Comparison of ENCODE assay signal across 13 cellular contexts in genomic region chr1:21341022-21341421, GRCh38. TPM values are rescaled to one million over a fixed set of nuclear protein-coding genes. Genes with fewer than 3 reads are reported as not detected.
A peak's percentile ranks its signal among the peaks of the same experiment; 100 is the strongest.
DNase-seq lines count a peak whose midpoint lies in the region; ATAC-seq and TF ChIP-seq lines count a peak whose summit lies in the region.
"Had no signal": no experiment of that assay in that cellular context is flagged by ENCODE, and none has a peak within 500 bp of the region (broad histone marks: within the 10 kb centered on the region; RNA-seq: fewer than 3 reads in every experiment).

No MANE protein-coding gene starts in this region.

- H3K4me1 Mint-ChIP-seq in CD4-positive, CD25-positive, alpha-beta regulatory T cell: peaks cover 0 to 79% (median 47%) of the 10 kb centered on the region in 4 donors

- H3K4me2 ChIP-seq in neural cell (ENCODE audit: low read length): peak overlapping the region; percentile 48

- H3K9me3 ChIP-seq in CD4-positive, CD25-positive, alpha-beta regulatory T cell (ENCODE audit: control insufficient read depth in 2 of 2, low read length in 2 of 2): no peaks in the 10 kb centered on the region
- H3K9me3 ChIP-seq in HEK293 (ENCODE audit: control insufficient read depth, insufficient read depth, low read depth, low read length) (no peaks in the 10 kb centered on the region), ascending aorta (no peaks in the 10 kb centered on the region), neural cell (ENCODE audit: low read length) (no peaks in the 10 kb centered on the region)

- peak overlapping the region; percentile 82 to 89 (median 83) for H3K27ac Mint-ChIP-seq in CD4-positive, CD25-positive, alpha-beta regulatory T cell

- H3K36me3 Mint-ChIP-seq in CD4-positive, CD25-positive, alpha-beta regulatory T cell: peaks cover 4% of the 10 kb centered on the region
- H3K36me3 Mint-ChIP-seq: naive B cell had no signal

- CTCF ChIA-PET in HEK293 (lab: Yijun Ruan, JAX): interaction anchor here (7.8 kb wide), 1 partner anchor 18 kb away, joined by 79 read pairs; no protein-coding TSS in a partner anchor

- no peaks in the 10 kb centered on the region for H3K9me2 ChIP-seq in neural cell (ENCODE audit: insufficient read depth, low read length)

- H4K20me1 ChIP-seq in neural cell (ENCODE audit: insufficient read depth): no peaks in the 10 kb centered on the region

- H3F3A ChIP-seq in neural cell (ENCODE audit: insufficient read depth, low read length, poor library complexity, severe bottlenecking): no peaks in the 10 kb centered on the region

- no peak overlapping the region for H2AFZ ChIP-seq in neural cell (ENCODE audit: low read depth, low read length)

- H3K27ac ChIP-seq in CD4-positive, CD25-positive, alpha-beta regulatory T cell (ENCODE audit: insufficient read depth, low read length, poor library complexity, severe bottlenecking): no peak overlapping the region
- no peak overlapping the region for H3K27ac ChIP-seq in HEK293 (ENCODE audit: extremely low read depth, low read depth, low read length)
- H3K27ac ChIP-seq in ascending aorta: peak overlapping the region; percentile 95 to 97
- H3K27ac ChIP-seq in neural cell (ENCODE audit: low read length): peak overlapping the region; percentile 16
- H3K27ac ChIP-seq: cardiac muscle cell had no signal

- TF ChIP-seq RAD21 in neural cell (conservative IDR thresholded peaks at IDR 0.05): no peak

- H3K4me3 ChIP-seq in CD4-positive, CD25-positive, alpha-beta regulatory T cell (ENCODE audit: low read depth, low read length): no peak overlapping the region
- H3K4me3 ChIP-seq in HEK293 (ENCODE audit: low read depth, low read length): no peak overlapping the region
- no peak overlapping the region for H3K4me3 ChIP-seq in ascending aorta
- peak overlapping the region; percentile 45 for H3K4me3 ChIP-seq in neural cell (ENCODE audit: low read length)
- H3K4me3 ChIP-seq: cardiac muscle cell had no signal

- peaks cover 4% of the 10 kb centered on the region for H3K27me3 Mint-ChIP-seq in CD4-positive, CD25-positive, alpha-beta regulatory T cell
- H3K27me3 Mint-ChIP-seq: naive B cell had no signal

- H3K79me2 ChIP-seq in neural cell (replicated peaks; ENCODE audit: insufficient read depth, low read length): peaks cover 12% of the 10 kb centered on the region

- no peak for TF ChIP-seq POLR2A in erythroblast (IDR thresholded peaks at IDR 0.05; ENCODE audit: low read length)

- no peaks in the 10 kb centered on the region for H3K36me3 ChIP-seq in CD4-positive, CD25-positive, alpha-beta regulatory T cell (ENCODE audit: control insufficient read depth, insufficient read depth, low read length)
- H3K36me3 ChIP-seq in HEK293 (ENCODE audit: control insufficient read depth in 2 of 2, insufficient read depth in 1 of 2, low read length in 2 of 2) (no peaks in the 10 kb centered on the region), ascending aorta (no peaks in the 10 kb centered on the region), neural cell (ENCODE audit: insufficient read depth, low read length) (no peaks in the 10 kb centered on the region)
- H3K36me3 ChIP-seq: cardiac muscle cell had no signal

- no peak overlapping the region for H3K9ac ChIP-seq in neural cell (ENCODE audit: low read length)

- intact Hi-C loops in ascending aorta (cut with DNase I): loop anchor here (5.0 kb wide), 1 partner anchor 609 kb away; the partner anchor contains the start of gene SH2D5

- H3K9me3 Mint-ChIP-seq in CD4-positive, CD25-positive, alpha-beta regulatory T cell: no peaks in the 10 kb centered on the region
- H3K9me3 Mint-ChIP-seq: naive B cell had no signal

- ATAC-seq in CD4-positive, CD25-positive, alpha-beta regulatory T cell (ENCODE audit: low read depth in 2 of 2): no peak
- no peak for ATAC-seq in HG02973 (IDR thresholded peaks at IDR 0.05; ENCODE audit: unreplicated experiment)

- peaks cover 67% of the 10 kb centered on the region for H3K4me1 ChIP-seq in CD4-positive, CD25-positive, alpha-beta regulatory T cell (ENCODE audit: control insufficient read depth, insufficient read depth, low read length, poor library complexity, severe bottlenecking)
- peaks cover 30% of the 10 kb centered on the region for H3K4me1 ChIP-seq in HEK293 (ENCODE audit: control insufficient read depth, insufficient read depth, low read length)
- H3K4me1 ChIP-seq in ascending aorta: peaks cover 49 to 60% of the 10 kb centered on the region in 2 donors

- H3K27me3 ChIP-seq in CD4-positive, CD25-positive, alpha-beta regulatory T cell (ENCODE audit: control insufficient read depth, insufficient read depth, low read length): no peaks in the 10 kb centered on the region
- H3K27me3 ChIP-seq in ascending aorta (no peaks in the 10 kb centered on the region), neural cell (ENCODE audit: insufficient read depth, low read depth, low read length) (no peaks in the 10 kb centered on the region)
- H3K27me3 ChIP-seq: cardiac muscle cell had no signal

- peak overlapping the region in 2 of 4 donors; percentile 60 to 92 for H3K4me3 Mint-ChIP-seq in CD4-positive, CD25-positive, alpha-beta regulatory T cell
- H3K4me3 Mint-ChIP-seq: naive B cell had no signal

- no peak for DNase-seq in CD4-positive, CD25-positive, alpha-beta regulatory T cell
- no peak for DNase-seq in ascending aorta (ENCODE audit: low spot score in 2 of 2)
- DNase-seq in stimulated activated CD4-positive, alpha-beta T cell treated with anti-CD3 and anti-CD28 coated beads, Interleukin-12 subunit alpha, Interleukin-12 subunit beta, amount 100 ng/mL, for 4 hours: no peak
- no peak for DNase-seq in GM03348 (ENCODE audit: low spot score)
- no peak for DNase-seq in erythroblast (lab: John Stamatoyannopoulos, UW)
- DNase-seq: activated CD4-positive, alpha-beta T cell treated with anti-CD3 and anti-CD28 coated beads for 48 hours; DND-41; naive B cell; stimulated activated CD4-positive, alpha-beta T cell treated with anti-CD3 and anti-CD28 coated beads, Interleukin-4, amount 100 ng/mL, for 24 hours had no signal

- TF ChIP-seq CTCF in HEK293 (tag by site-specific recombination; IDR thresholded peaks at IDR 0.05) (no peak), ascending aorta (IDR thresholded peaks at IDR 0.05) (no peak), neural cell (IDR thresholded peaks at IDR 0.05; ENCODE audit: poor library complexity, severe bottlenecking) (no peak)

- POLR2A ChIA-PET in HEK293 (lab: Yijun Ruan, JAX): no interaction called here

- TF ChIP-seq EP300 in neural cell (conservative IDR thresholded peaks at IDR 0.05; ENCODE audit: poor library complexity, severe bottlenecking): peak; percentile 53

TF ChIP-seq in HEK293, 187 proteins besides CTCF, POLR2A, EP300 and RAD21 (continues in another document):
- TF ChIP-seq ZNF776 (tag by site-specific recombination; IDR thresholded peaks at IDR 0.05; ENCODE audit: borderline replicate concordance) (no peak), ZSCAN5A (tag by site-specific recombination; IDR thresholded peaks at IDR 0.05) (no peak), ZNF24 (tag by site-specific recombination; IDR thresholded peaks at IDR 0.05) (no peak), MZF1 (tag by site-specific recombination; IDR thresholded peaks at IDR 0.05; ENCODE audit: borderline replicate concordance) (no peak)

TF ChIP-seq in neural cell, 6 proteins besides CTCF, POLR2A, EP300 and RAD21:
- TF ChIP-seq POLR2AphosphoS5 (IDR thresholded peaks at IDR 0.05) (peak; percentile 45), REST (IDR thresholded peaks at IDR 0.05; ENCODE audit: borderline replicate concordance) (no peak), MXI1 (conservative IDR thresholded peaks at IDR 0.05; ENCODE audit: poor library complexity, severe bottlenecking) (no peak)
TF ChIP-seq in neural cell: peak in this region for 1.

RNA-seq across cellular contexts. Expression of gene ECE1, which starts 50.8 kb away (rescaled TPM):
- 140 TPM for total RNA-seq in CD4-positive, CD25-positive, alpha-beta regulatory T cell
- 10 to 100 TPM; 25.7 to 32.3 (median 27.7) TPM for polyA plus RNA-seq in CD4-positive, CD25-positive, alpha-beta regulatory T cell
- 336 TPM for total RNA-seq in ascending aorta
- 7.8 and 10.1 TPM in 2 replicates for polyA plus RNA-seq in neural cell
- 13.9 and 15.5 TPM in 2 replicates for polyA minus RNA-seq in neural cell

Comparison
In these comparisons a context has a peak if more than half of its experiments do, and no peak if none do; other contexts are left out.
1. H3K27ac ChIP-seq: peak in ascending aorta (2 of 2) and neural cell (single experiment); none in CD4-positive, CD25-positive, alpha-beta regulatory T cell (single experiment) and HEK293 (single experiment).